Comparison of ENCODE assay signal across 8 cellular contexts in genomic region chr5:65925601-65926275, GRCh38. TPM values are rescaled to one million over a fixed set of nuclear protein-coding genes. Genes with fewer than 3 reads are reported as not detected.
A peak's percentile ranks its signal among the peaks of the same experiment; 100 is the strongest.
DNase-seq lines count a peak whose midpoint lies in the region; ATAC-seq, FAIRE-seq and TF ChIP-seq lines count a peak whose summit lies in the region.

No MANE protein-coding gene starts in this region.

- peak overlapping the region; percentile 81 for H3K4me3 ChIP-seq in epithelial cell of esophagus (ENCODE audit: low read length)

- FAIRE-seq in D721Med (lab: Jason Lieb, UNC) = no peak

- DNase-seq in D721Med (ENCODE audit: insufficient read length, low spot score) = no peak
- peak; percentile 69 for DNase-seq in HPDE6-E6E7 (ENCODE audit: extremely low spot score)
- DNase-seq in NOMO-1 (lab: John Stamatoyannopoulos, UW; ENCODE audit: unreplicated experiment in 2 of 2) = peak; percentile 80 to 89
- peak; percentile 83 for DNase-seq in activated CD8-positive, alpha-beta memory T cell treated with anti-CD3 and anti-CD28 coated beads, Interleukin-2, amount 50 U/mL, for 48 hours
- peak; percentile 86 for DNase-seq in epithelial cell of esophagus (ENCODE audit: low read depth)
- DNase-seq in mucosa of gallbladder (ENCODE audit: low spot score) = peak; percentile 81
- peak; percentile 62 for DNase-seq in stimulated activated CD8-positive, alpha-beta memory T cell treated with anti-CD3 and anti-CD28 coated beads, Interleukin-4, amount 100 ng/mL, for 24 hours (ENCODE audit: low read depth)

- TF ChIP-seq CTCF in D721Med (IDR thresholded peaks at IDR 0.05; ENCODE audit: insufficient read depth, missing control alignments) (peak; percentile 39), epithelial cell of esophagus (IDR thresholded peaks at IDR 0.05; ENCODE audit: insufficient read depth, low read depth, low read length, missing control alignments) (peak; percentile 13)

- peak; percentile 30 for ATAC-seq in GM19468 (IDR thresholded peaks at IDR 0.05; ENCODE audit: extremely low read depth, unreplicated experiment)

RNA-seq across cellular contexts. Expression of gene ERBIN, which starts 0.6 kb away (rescaled TPM):
- 84.0 TPM for total RNA-seq in mucosa of gallbladder
